In genomic region chr12:46831335-46832083, GRCh38 we compare ENCODE assay signal across 8 cellular contexts. TPM values are rescaled to one million over a fixed set of nuclear protein-coding genes. Genes with fewer than 3 reads are reported as not detected.
DNase-seq lines count a peak whose midpoint lies in the region; ATAC-seq and TF ChIP-seq lines count a peak whose summit lies in the region.

No MANE protein-coding gene starts in this region.

- POLR2A ChIA-PET in Caco-2 (lab: Charles Lee), result no interaction called here
- POLR2A ChIA-PET in activated CD8-positive, alpha-beta T cell treated with anti-CD3 and anti-CD28 coated beads for 36 hours (lab: Charles Lee), result interaction anchor here (1.3 kb wide), 2 partner anchors 445 to 562 kb away, joined by 3 to 4 read pairs; no protein-coding TSS in a partner anchor

- TF ChIP-seq CTCF in Caco-2 (IDR thresholded peaks at IDR 0.05; ENCODE audit: insufficient read depth in 1 of 2, low read depth in 1 of 2, low read length in 1 of 2, severe bottlenecking in 1 of 2, unreplicated experiment in 1 of 2) (no peak), parathyroid adenoma (IDR thresholded peaks at IDR 0.05) (no peak)
- no peak for TF ChIP-seq CTCF in activated CD8-positive, alpha-beta T cell treated with anti-CD3 and anti-CD28 coated beads for 36 hours (IDR thresholded peaks at IDR 0.05)

- H3K36me3 ChIP-seq in Caco-2 (ENCODE audit: control insufficient read depth, insufficient read depth, low read length), result no peaks in the 10 kb centered on the region
- H3K36me3 ChIP-seq in parathyroid adenoma (ENCODE audit: control insufficient read depth, insufficient read depth, low read length), result no peaks in the 10 kb centered on the region
- no peaks in the 10 kb centered on the region for H3K36me3 ChIP-seq in SJCRH30

- no peak overlapping the region for H3K27ac Mint-ChIP-seq in Caco-2 (ENCODE audit: unreplicated experiment)
- H3K27ac Mint-ChIP-seq in activated CD8-positive, alpha-beta T cell treated with anti-CD3 and anti-CD28 coated beads for 36 hours, result no peak overlapping the region

- peaks cover 4% of the 10 kb centered on the region for H3K36me3 Mint-ChIP-seq in Caco-2 (ENCODE audit: insufficient read depth, unreplicated experiment)
- no peaks in the 10 kb centered on the region for H3K36me3 Mint-ChIP-seq in activated CD8-positive, alpha-beta T cell treated with anti-CD3 and anti-CD28 coated beads for 36 hours (ENCODE audit: low read depth)

- no peaks in the 10 kb centered on the region for H3K27me3 Mint-ChIP-seq in Caco-2 (ENCODE audit: insufficient read depth, unreplicated experiment)
- peaks cover 53% of the 10 kb centered on the region for H3K27me3 Mint-ChIP-seq in activated CD8-positive, alpha-beta T cell treated with anti-CD3 and anti-CD28 coated beads for 36 hours

- no peaks in the 10 kb centered on the region for H3K27me3 ChIP-seq in Caco-2 (replicated peaks; ENCODE audit: control insufficient read depth, insufficient read depth, low read length)
- H3K27me3 ChIP-seq in parathyroid adenoma (ENCODE audit: control insufficient read depth, insufficient read depth, low read length), result no peaks in the 10 kb centered on the region
- no peaks in the 10 kb centered on the region for H3K27me3 ChIP-seq in SJCRH30

- H3K9me3 ChIP-seq in Caco-2, result no peaks in the 10 kb centered on the region
- H3K9me3 ChIP-seq in parathyroid adenoma (ENCODE audit: control insufficient read depth, low read length), result no peaks in the 10 kb centered on the region
- 0 out of 2 replicates have a peak, but pooled peaks cover 5% of the 10 kb centered on the region for H3K9me3 ChIP-seq in SJCRH30 (replicated peaks)

- H3K9me3 Mint-ChIP-seq in Caco-2 (ENCODE audit: unreplicated experiment), result no peaks in the 10 kb centered on the region
- no peaks in the 10 kb centered on the region for H3K9me3 Mint-ChIP-seq in activated CD8-positive, alpha-beta T cell treated with anti-CD3 and anti-CD28 coated beads for 36 hours

- no TSS peak for BruUV-seq in Caco-2 (replicated peaks; lab: Mats Ljungman, UMichigan)

- H3K9ac ChIP-seq in parathyroid adenoma, result no peak overlapping the region

- CTCF ChIA-PET in Caco-2 (lab: Charles Lee), result no interaction called here
- CTCF ChIA-PET in activated CD8-positive, alpha-beta T cell treated with anti-CD3 and anti-CD28 coated beads for 36 hours (lab: Charles Lee), result interaction anchor here (0.9 to 1.5 kb wide), 3 partner anchors 190 to 706 kb away, joined by 3 to 4 read pairs (median 4); no protein-coding TSS in a partner anchor

- H3K27ac ChIP-seq in parathyroid adenoma (no peak overlapping the region), SJCRH30 (no peak overlapping the region)

- peak overlapping the region; percentile 82 for H3K4me3 Mint-ChIP-seq in Caco-2 (ENCODE audit: unreplicated experiment)
- H3K4me3 Mint-ChIP-seq in activated CD8-positive, alpha-beta T cell treated with anti-CD3 and anti-CD28 coated beads for 36 hours, result peak overlapping the region; percentile 24

- H3K4me1 ChIP-seq in Caco-2, result no peaks in the 10 kb centered on the region
- H3K4me1 ChIP-seq in parathyroid adenoma, result peaks cover 2% of the 10 kb centered on the region
- H3K4me1 ChIP-seq in SJCRH30, result no peaks in the 10 kb centered on the region

- intact Hi-C loops in Caco-2 (cut with micrococcal nuclease; ENCODE audit: unreplicated experiment), result no loop called here
- intact Hi-C loops in activated CD8-positive, alpha-beta T cell treated with anti-CD3 and anti-CD28 coated beads for 36 hours (cut with micrococcal nuclease), result no loop called here
- intact Hi-C loops in cardiac septum (cut with DNase I), result no loop called here

- peak; percentile 47 for ATAC-seq in activated CD8-positive, alpha-beta T cell treated with anti-CD3 and anti-CD28 coated beads for 36 hours

- peaks cover 8% of the 10 kb centered on the region for H3K4me1 Mint-ChIP-seq in Caco-2 (ENCODE audit: low read depth, unreplicated experiment)
- H3K4me1 Mint-ChIP-seq in activated CD8-positive, alpha-beta T cell treated with anti-CD3 and anti-CD28 coated beads for 36 hours (ENCODE audit: low read depth), result peaks cover 10% of the 10 kb centered on the region

- H3K4me3 ChIP-seq in Caco-2 (ENCODE audit: low read depth, low read length), result peak overlapping the region; percentile 42
- peak overlapping the region; percentile 39 for H3K4me3 ChIP-seq in parathyroid adenoma (ENCODE audit: low read depth, low read length)
- no peak overlapping the region for H3K4me3 ChIP-seq in SJCRH30

- peak; percentile 19 to 32 for DNase-seq in Caco-2
- peak; percentile 3 for DNase-seq in activated CD8-positive, alpha-beta T cell treated with anti-CD3 and anti-CD28 coated beads for 36 hours
- DNase-seq in cardiac septum (ENCODE audit: low spot score), result peak; percentile 74
- DNase-seq in SJCRH30, result no peak
- DNase-seq in UCSD-AML1 (lab: John Stamatoyannopoulos, UW; ENCODE audit: unreplicated experiment), result no peak
- no peak for DNase-seq in stimulated activated naive CD4-positive, alpha-beta T cell (lab: John Stamatoyannopoulos, UW)
- DNase-seq in dermis blood vessel endothelial cell, result no peak

- H3K4me2 ChIP-seq in parathyroid adenoma (ENCODE audit: low read length), result peak overlapping the region; percentile 68

- peak overlapping the region; percentile 54 for H2AFZ ChIP-seq in parathyroid adenoma

- no peaks in the 10 kb centered on the region for H3K79me2 ChIP-seq in parathyroid adenoma

RNA-seq across cellular contexts. Expression of gene SLC38A4, which starts 5.7 kb away (rescaled TPM):
- total RNA-seq in Caco-2 (2022), result 16.0 and 20.1 TPM in 2 replicates
- total RNA-seq in activated CD8-positive, alpha-beta T cell treated with anti-CD3 and anti-CD28 coated beads for 36 hours, result not detected
- total RNA-seq in cardiac septum, result not detected
- 3.9 and 5.5 TPM in 2 replicates for total RNA-seq in SJCRH30 (2014; rRNA removed; shearing (Covaris generic))
- total RNA-seq in dermis blood vessel endothelial cell, result 1.2 and 7.3 TPM in 2 replicates

Comparison
In these comparisons a context has a peak if more than half of its experiments do, and no peak if none do; other contexts are left out.
1. DNase-seq: peak in Caco-2 (2 of 2), activated CD8-positive, alpha-beta T cell treated with anti-CD3 and anti-CD28 coated beads for 36 hours (single experiment) and cardiac septum (single experiment); none in SJCRH30 (0 of 2), UCSD-AML1 (single experiment), stimulated activated naive CD4-positive, alpha-beta T cell (0 of 6) and dermis blood vessel endothelial cell (single experiment).